ENCODE assay signal across 1 cellular context in the genomic region with DNA sequence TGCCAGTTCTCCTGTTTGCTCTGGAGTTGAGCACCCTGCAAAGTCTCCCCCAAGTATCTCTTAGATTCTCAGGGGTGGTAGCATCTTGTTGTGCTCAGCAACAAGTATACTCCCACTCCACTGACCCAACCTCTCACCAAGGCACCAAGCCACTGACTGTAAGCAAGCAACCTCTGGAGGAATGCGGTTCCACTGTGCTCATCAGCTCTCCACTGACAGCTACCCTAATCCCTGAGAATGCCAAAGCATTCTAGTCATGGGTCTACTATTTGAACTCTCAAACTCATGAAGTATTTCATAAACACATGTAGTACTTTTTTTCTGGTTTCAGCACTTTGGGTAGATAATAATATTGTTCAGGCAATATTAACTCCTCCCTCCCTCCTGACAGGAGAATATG.
A peak's percentile ranks its signal among the peaks of the same experiment; 100 is the strongest.
TF ChIP-seq lines count a peak whose summit lies in the region.

No MANE protein-coding gene starts in this region.

TF ChIP-seq in IMR-90, 13 proteins besides CTCF, POLR2A, EP300 and RAD21 (continued from another document):
- no peak for TF ChIP-seq USF2 (IDR thresholded peaks at IDR 0.05; ENCODE audit: low read depth, low read length)
- TF ChIP-seq MAZ (IDR thresholded peaks at IDR 0.05; ENCODE audit: borderline replicate concordance, low read depth, low read length): no peak
- no peak for TF ChIP-seq SMC3 (IDR thresholded peaks at IDR 0.05; ENCODE audit: low read depth, low read length)
- no peak for TF ChIP-seq FOS (IDR thresholded peaks at IDR 0.05; ENCODE audit: low read depth, low read length)
- no peak for TF ChIP-seq MXI1 (IDR thresholded peaks at IDR 0.05; ENCODE audit: borderline replicate concordance, low read depth, low read length)
- no peak for TF ChIP-seq RFX5 (IDR thresholded peaks at IDR 0.05; ENCODE audit: low read depth, low read length)
- TF ChIP-seq ELK1 (IDR thresholded peaks at IDR 0.05; ENCODE audit: borderline replicate concordance, low read depth, low read length): no peak
- TF ChIP-seq BHLHE40 (IDR thresholded peaks at IDR 0.05; ENCODE audit: low read depth, low read length): peak; percentile 13; the same call in 1 of the 2 replicates
- TF ChIP-seq CEBPB (IDR thresholded peaks at IDR 0.05; ENCODE audit: low read depth, low read length): no peak
- TF ChIP-seq RCOR1 (IDR thresholded peaks at IDR 0.05; ENCODE audit: insufficient replicate concordance, low read length): peak; percentile 31
